Comparison of ENCODE assay signal across 2 cellular contexts in genomic region chr14:96532632-96533031, GRCh38.
TF ChIP-seq lines count a peak whose summit lies in the region.

No MANE protein-coding gene starts in this region.

TF ChIP-seq in liver, 16 proteins besides CTCF, POLR2A, EP300 and RAD21:
- TF ChIP-seq, protein P1, sequence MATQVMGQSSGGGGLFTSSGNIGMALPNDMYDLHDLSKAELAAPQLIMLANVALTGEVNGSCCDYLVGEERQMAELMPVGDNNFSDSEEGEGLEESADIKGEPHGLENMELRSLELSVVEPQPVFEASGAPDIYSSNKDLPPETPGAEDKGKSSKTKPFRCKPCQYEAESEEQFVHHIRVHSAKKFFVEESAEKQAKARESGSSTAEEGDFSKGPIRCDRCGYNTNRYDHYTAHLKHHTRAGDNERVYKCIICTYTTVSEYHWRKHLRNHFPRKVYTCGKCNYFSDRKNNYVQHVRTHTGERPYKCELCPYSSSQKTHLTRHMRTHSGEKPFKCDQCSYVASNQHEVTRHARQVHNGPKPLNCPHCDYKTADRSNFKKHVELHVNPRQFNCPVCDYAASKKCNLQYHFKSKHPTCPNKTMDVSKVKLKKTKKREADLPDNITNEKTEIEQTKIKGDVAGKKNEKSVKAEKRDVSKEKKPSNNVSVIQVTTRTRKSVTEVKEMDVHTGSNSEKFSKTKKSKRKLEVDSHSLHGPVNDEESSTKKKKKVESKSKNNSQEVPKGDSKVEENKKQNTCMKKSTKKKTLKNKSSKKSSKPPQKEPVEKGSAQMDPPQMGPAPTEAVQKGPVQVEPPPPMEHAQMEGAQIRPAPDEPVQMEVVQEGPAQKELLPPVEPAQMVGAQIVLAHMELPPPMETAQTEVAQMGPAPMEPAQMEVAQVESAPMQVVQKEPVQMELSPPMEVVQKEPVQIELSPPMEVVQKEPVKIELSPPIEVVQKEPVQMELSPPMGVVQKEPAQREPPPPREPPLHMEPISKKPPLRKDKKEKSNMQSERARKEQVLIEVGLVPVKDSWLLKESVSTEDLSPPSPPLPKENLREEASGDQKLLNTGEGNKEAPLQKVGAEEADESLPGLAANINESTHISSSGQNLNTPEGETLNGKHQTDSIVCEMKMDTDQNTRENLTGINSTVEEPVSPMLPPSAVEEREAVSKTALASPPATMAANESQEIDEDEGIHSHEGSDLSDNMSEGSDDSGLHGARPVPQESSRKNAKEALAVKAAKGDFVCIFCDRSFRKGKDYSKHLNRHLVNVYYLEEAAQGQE (IDR thresholded peaks at IDR 0.05), result no peak
- peak; percentile 33 for TF ChIP-seq SP1 (IDR thresholded peaks at IDR 0.05)
- TF ChIP-seq RXRA (IDR thresholded peaks at IDR 0.05), result peak; percentile 13 to 26
- no peak for TF ChIP-seq GABPA (IDR thresholded peaks at IDR 0.05 in 1 of 2, conservative IDR thresholded peaks at IDR 0.05 in 1 of 2)
- peak; percentile 21 to 29 for TF ChIP-seq HNF4A (conservative IDR thresholded peaks at IDR 0.05)

TF ChIP-seq in HepG2, 621 proteins besides CTCF, POLR2A, EP300 and RAD21 (continued from another document):
- TF ChIP-seq SNAPC4 (CRISPR knock-in tag; IDR thresholded peaks at IDR 0.05), result no peak
